In genomic region chr10:8350250-8350967, GRCh38 we compare ENCODE assay signal across 22 cellular contexts.
DNase-seq lines count a peak whose midpoint lies in the region; ATAC-seq and TF ChIP-seq lines count a peak whose summit lies in the region.
"Had no signal": no experiment of that assay in that cellular context is flagged by ENCODE, and none has a peak within 500 bp of the region (broad histone marks: within the 10 kb centered on the region; RNA-seq: fewer than 3 reads in every experiment).

No MANE protein-coding gene starts in this region.

- intact Hi-C loops in activated CD4-positive, alpha-beta memory T cell treated with anti-CD3 and anti-CD28 coated beads for 36 hours (cut with micrococcal nuclease), result loop anchor here (1.0 kb wide), 1 partner anchor 12 kb away; no protein-coding TSS in a partner anchor

- DNase-seq in activated T-cell treated with anti-CD3 and anti-CD28 coated beads, Interleukin-2, amount 50 U/mL, for 72 hours, result no peak
- DNase-seq in activated T-cell treated with anti-CD3 and anti-CD28 coated beads for 4 hours, result no peak
- DNase-seq in activated CD4-positive, alpha-beta memory T cell treated with anti-CD3 and anti-CD28 coated beads for 36 hours, result no peak
- DNase-seq in fibroblast of the aortic adventitia (ENCODE audit: low read depth), result peak; percentile 5
- no peak for DNase-seq in NCI-H2107 treated with DMSO at 0.1 percent for 48 hours (lab: John Stamatoyannopoulos, UW; ENCODE audit: unreplicated experiment)
- DNase-seq in NCI-H2171 treated with DMSO at 0.1 percent for 48 hours (lab: John Stamatoyannopoulos, UW), result no peak
- DNase-seq in UCSD-AML1 (lab: John Stamatoyannopoulos, UW; ENCODE audit: unreplicated experiment), result no peak
- DNase-seq: ACHN; activated CD4-positive, alpha-beta T cell treated with anti-CD3 and anti-CD28 coated beads, Interleukin-2, amount 50 U/mL, for 1 hour; amygdala; DMS79 treated with DMSO at 0.1 percent for 48 hours; head of caudate nucleus; left cardiac atrium; naive B cell; NCI-H1694 treated with DMSO at 0.1 percent for 48 hours; stimulated activated CD8-positive, alpha-beta memory T cell treated with anti-CD3 and anti-CD28 coated beads, Interleukin-4, amount 100 ng/mL, for 48 hours; upper lobe of left lung had no signal

- H3K36me3 Mint-ChIP-seq in activated T-cell treated with anti-CD3 and anti-CD28 coated beads, Interleukin-2, amount 50 U/mL, for 72 hours (ENCODE audit: insufficient read depth in 2 of 2), result peaks cover 3 to 4% of the 10 kb centered on the region in 2 donors
- peaks cover 3% of the 10 kb centered on the region for H3K36me3 Mint-ChIP-seq in activated CD4-positive, alpha-beta memory T cell treated with anti-CD3 and anti-CD28 coated beads for 36 hours
- H3K36me3 Mint-ChIP-seq: naive B cell had no signal

- POLR2A ChIA-PET in activated CD4-positive, alpha-beta memory T cell treated with anti-CD3 and anti-CD28 coated beads for 36 hours (lab: Charles Lee), result interaction anchor here (0.7 to 1.1 kb wide), 2 partner anchors 18 to 75 kb away, joined by 3 read pairs; no protein-coding TSS in a partner anchor

- peaks cover 36% of the 10 kb centered on the region for H3K4me1 Mint-ChIP-seq in activated T-cell treated with anti-CD3 and anti-CD28 coated beads, Interleukin-2, amount 50 U/mL, for 72 hours (ENCODE audit: low read depth)
- H3K4me1 Mint-ChIP-seq in activated CD4-positive, alpha-beta memory T cell treated with anti-CD3 and anti-CD28 coated beads for 36 hours (ENCODE audit: low read depth), result peaks cover 3% of the 10 kb centered on the region
- H3K4me1 Mint-ChIP-seq: naive B cell had no signal

- peaks cover 0 to 4% of the 10 kb centered on the region in 2 donors for H3K9me3 Mint-ChIP-seq in activated T-cell treated with anti-CD3 and anti-CD28 coated beads, Interleukin-2, amount 50 U/mL, for 72 hours
- peaks cover 3% of the 10 kb centered on the region for H3K9me3 Mint-ChIP-seq in activated CD4-positive, alpha-beta memory T cell treated with anti-CD3 and anti-CD28 coated beads for 36 hours

- no peaks in the 10 kb centered on the region for H3K27me3 Mint-ChIP-seq in activated T-cell treated with anti-CD3 and anti-CD28 coated beads, Interleukin-2, amount 50 U/mL, for 72 hours (ENCODE audit: low read depth)
- H3K27me3 Mint-ChIP-seq in activated CD4-positive, alpha-beta memory T cell treated with anti-CD3 and anti-CD28 coated beads for 36 hours, result peaks cover 2% of the 10 kb centered on the region
- H3K27me3 Mint-ChIP-seq: naive B cell had no signal

- H3K27ac Mint-ChIP-seq in activated T-cell treated with anti-CD3 and anti-CD28 coated beads, Interleukin-2, amount 50 U/mL, for 72 hours, result peak overlapping the region; percentile 91
- peak overlapping the region; percentile 78 for H3K27ac Mint-ChIP-seq in activated CD4-positive, alpha-beta memory T cell treated with anti-CD3 and anti-CD28 coated beads for 36 hours
- H3K27ac Mint-ChIP-seq: naive B cell; T-helper 1 cell treated with Interleukin-12 subunit alpha and Interleukin-12 subunit beta and Interleukin-4 antibody, amounts not matched to agents 30 μg/mL and 1 μg/mL, for 36 hours had no signal

- no peak overlapping the region for H3K4me3 ChIP-seq in fibroblast of the aortic adventitia (ENCODE audit: low read depth, low read length)
- H3K4me3 ChIP-seq: BLaER1 treated with 17β-estradiol and CSF1 and Interleukin-3, amounts not matched to agents 10 nM and 100 nM; prostate gland; SK-N-MC; upper lobe of left lung had no signal

- CTCF ChIA-PET in activated CD4-positive, alpha-beta memory T cell treated with anti-CD3 and anti-CD28 coated beads for 36 hours (lab: Charles Lee), result interaction anchor here (0.7 kb wide), 1 partner anchor 302 kb away, joined by 3 read pairs; no protein-coding TSS in a partner anchor

- ATAC-seq in activated T-cell treated with anti-CD3 and anti-CD28 coated beads, Interleukin-2, amount 50 U/mL, for 72 hours (replicated peaks in 1 of 2), result peak; percentile 82 to 89
- no peak for ATAC-seq in HG03045 (IDR thresholded peaks at IDR 0.05; ENCODE audit: unreplicated experiment)
- ATAC-seq: left cardiac atrium had no signal

- peak overlapping the region; percentile 29 to 74 for H3K4me3 Mint-ChIP-seq in activated T-cell treated with anti-CD3 and anti-CD28 coated beads, Interleukin-2, amount 50 U/mL, for 72 hours
- H3K4me3 Mint-ChIP-seq in activated CD4-positive, alpha-beta memory T cell treated with anti-CD3 and anti-CD28 coated beads for 36 hours, result peak overlapping the region; percentile 16
- H3K4me3 Mint-ChIP-seq: naive B cell; T-helper 1 cell treated with Interleukin-12 subunit alpha and Interleukin-12 subunit beta and Interleukin-4 antibody, amounts not matched to agents 30 μg/mL and 1 μg/mL, for 36 hours had no signal

- TF ChIP-seq CTCF in fibroblast of the aortic adventitia (IDR thresholded peaks at IDR 0.05; ENCODE audit: insufficient read depth, low read length), result no peak
